In the genomic region with DNA sequence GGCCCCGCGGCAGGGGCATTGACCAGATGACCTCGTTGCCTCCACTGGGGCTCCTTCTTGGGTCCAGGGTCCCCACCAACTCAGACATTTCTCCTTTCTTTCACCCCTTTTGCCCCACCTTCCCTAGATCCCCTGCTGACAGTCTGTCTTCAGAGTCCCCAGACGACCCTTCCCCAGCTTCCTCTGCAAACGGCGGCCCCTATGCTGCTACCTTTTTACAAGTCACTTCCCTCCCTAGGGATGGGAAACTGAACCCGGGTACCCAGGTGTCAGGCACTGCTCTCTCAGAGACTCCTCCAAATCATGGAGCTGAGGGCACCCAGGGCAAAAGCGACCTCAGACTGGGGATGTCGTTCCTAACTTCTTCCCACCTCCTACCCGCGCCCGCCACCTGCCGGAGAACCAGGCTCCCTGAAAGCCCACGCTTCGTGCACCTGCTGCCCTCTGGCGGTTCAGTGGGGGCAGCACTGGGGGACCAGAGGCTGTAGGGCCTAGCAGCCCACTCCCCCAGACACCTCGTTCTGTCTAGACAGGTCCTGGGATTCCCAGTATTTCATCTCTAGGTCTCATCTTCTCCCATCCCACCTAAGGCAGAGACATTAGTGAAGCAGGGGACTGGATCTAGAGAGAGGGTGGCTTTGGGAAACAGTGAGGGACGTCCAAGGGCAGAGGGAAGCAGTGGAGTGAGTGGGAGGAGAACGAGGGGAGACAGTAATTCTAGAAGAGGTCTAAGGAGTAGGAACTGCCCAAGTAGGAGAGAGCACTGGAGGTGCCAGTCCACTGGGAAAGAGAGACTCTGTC, we compare ENCODE assay signal across 8 cellular contexts. TPM values are rescaled to one million over a fixed set of nuclear protein-coding genes. Genes with fewer than 3 reads are reported as not detected.
A peak's percentile ranks its signal among the peaks of the same experiment; 100 is the strongest.
DNase-seq lines count a peak whose midpoint lies in the region; ATAC-seq and TF ChIP-seq lines count a peak whose summit lies in the region.

No MANE protein-coding gene starts in this region.

- H3K9ac ChIP-seq in NT2/D1 (ENCODE audit: insufficient read length, low read depth) (peak overlapping the region; percentile 35), mucosa of rectum (ENCODE audit: low read depth in 1 of 2, low read length in 2 of 2) (peak overlapping the region in 1 of 2 donors; percentile 49)

- H3K27me3 ChIP-seq in NT2/D1 (ENCODE audit: insufficient read depth, insufficient read length) (no peaks in the 10 kb centered on the region), mucosa of rectum (ENCODE audit: control insufficient read depth in 2 of 2, insufficient read depth in 2 of 2, low read length in 2 of 2) (peaks cover 2% of the 10 kb centered on the region in 2 donors)

- no peak; the same call in none of the 2 replicates for TF ChIP-seq CTCF in AG09319 (IDR thresholded peaks at IDR 0.05; ENCODE audit: low read depth, low read length)
- TF ChIP-seq CTCF in epithelial cell of proximal tubule (conservative IDR thresholded peaks at IDR 0.05; ENCODE audit: low read depth, low read length): peak; percentile 100

- H3K9me3 ChIP-seq in NT2/D1 (ENCODE audit: insufficient read depth, low read length) (no peaks in the 10 kb centered on the region), mucosa of rectum (ENCODE audit: control insufficient read depth in 2 of 2, low read length in 2 of 2) (no peaks in the 10 kb centered on the region)

- peak overlapping the region; percentile 25 to 48 for H3K27ac ChIP-seq in mucosa of rectum (ENCODE audit: low read depth in 2 of 2, low read length in 2 of 2)

- H3K36me3 ChIP-seq in NT2/D1 (ENCODE audit: insufficient read depth, insufficient read length, low read length) (peaks cover 25% of the 10 kb centered on the region), mucosa of rectum (ENCODE audit: control insufficient read depth in 2 of 2, insufficient read depth in 2 of 2, low read length in 2 of 2) (no peaks in the 10 kb centered on the region)

- peaks cover 28% of the 10 kb centered on the region for H3K4me1 ChIP-seq in NT2/D1 (ENCODE audit: insufficient read depth, insufficient read length)
- peaks cover 7 to 11% of the 10 kb centered on the region in 2 donors for H3K4me1 ChIP-seq in mucosa of rectum (ENCODE audit: control insufficient read depth in 2 of 2, insufficient read depth in 2 of 2, low read length in 2 of 2)

- peak; percentile 60 for DNase-seq in AG09319 (ENCODE audit: extremely low read depth, low read depth)
- DNase-seq in HT-29 (ENCODE audit: low spot score): peak; percentile 91
- peak; percentile 87 for DNase-seq in NT2/D1 (ENCODE audit: low read depth, low spot score)
- peak; percentile 85 for DNase-seq in activated T-cell treated with anti-CD3 and anti-CD28 coated beads for 4 hours
- no peak for DNase-seq in epithelial cell of proximal tubule (ENCODE audit: low read depth)
- peak; percentile 87 to 88 for DNase-seq in stimulated activated CD8-positive, alpha-beta memory T cell treated with anti-CD3 and anti-CD28 coated beads, Interleukin-2, amount 100 ng/mL, for 48 hours (ENCODE audit: low read depth in 2 of 2)

- peak overlapping the region; percentile 27 for H3K4me3 ChIP-seq in NT2/D1 (ENCODE audit: insufficient read length, low read depth)
- H3K4me3 ChIP-seq in epithelial cell of proximal tubule (ENCODE audit: low read depth, low read length): peak overlapping the region; percentile 67
- peak overlapping the region; percentile 64 to 74 for H3K4me3 ChIP-seq in mucosa of rectum (ENCODE audit: low read length in 2 of 2)

- peak; percentile 72 for ATAC-seq in GM19324 (IDR thresholded peaks at IDR 0.05; ENCODE audit: low FRiP score, unreplicated experiment)

RNA-seq across cellular contexts. Expression of a gene that starts 4.9 kb away (rescaled TPM):
- total RNA-seq in HT-29 (2014; rRNA removed; shearing (Covaris generic)): 0.10 and 1.3 TPM in 2 replicates
- total RNA-seq in epithelial cell of proximal tubule: 3.9 and 4.3 TPM in 2 replicates

RNA-seq across cellular contexts. Expression of a gene that starts 15.3 kb away (rescaled TPM):
- not detected in 2 replicates for total RNA-seq in HT-29 (2014; rRNA removed; shearing (Covaris generic))
- total RNA-seq in epithelial cell of proximal tubule: not detected in 2 replicates

RNA-seq across cellular contexts. Expression of a gene that starts 39.5 kb away (rescaled TPM):
- not detected in 2 replicates for total RNA-seq in HT-29 (2014; rRNA removed; shearing (Covaris generic))
- total RNA-seq in epithelial cell of proximal tubule: 84.4 and 116 TPM in 2 replicates

RNA-seq across cellular contexts. Expression of a gene that starts 54.7 kb away (rescaled TPM):
- 83.7 and 89.9 TPM in 2 replicates for total RNA-seq in HT-29 (2014; rRNA removed; shearing (Covaris generic))
- total RNA-seq in epithelial cell of proximal tubule: 107 and 144 TPM in 2 replicates

Comparison
In these comparisons a context has a peak if more than half of its experiments do, and no peak if none do; other contexts are left out.
1. RNA of a gene that starts 39.5 kb away (total RNA-seq): 84.4 to 116 TPM in epithelial cell of proximal tubule; not detected in HT-29; every median in the first group is over 10 times any median in the second.
2. Peak in every context shown above with its lines, with median percentiles within 50 percentile points of each other: H3K4me3 ChIP-seq.